15 cellular contexts compared by ENCODE assay signal in genomic region chr11:63779044-63779443, GRCh38.
"Had no signal": no experiment of that assay in that cellular context is flagged by ENCODE, and none has a peak within 500 bp of the region (broad histone marks: within the 10 kb centered on the region; RNA-seq: fewer than 3 reads in every experiment).

No MANE protein-coding gene starts in this region.

- H3K27ac ChIP-seq: coronary artery, gastroesophageal sphincter, lower lobe of right lung, pancreas, sigmoid colon, VCaP had no signal

- H3K4me1 ChIP-seq: gastroesophageal sphincter, lower lobe of right lung, pancreas, sigmoid colon had no signal

- H3K27me3 ChIP-seq: gastroesophageal sphincter, pancreas, sigmoid colon had no signal

- H3K36me3 ChIP-seq: gastroesophageal sphincter, lower lobe of right lung, pancreas, sigmoid colon had no signal

- DNase-seq: activated CD4-positive, alpha-beta T cell treated with anti-CD3 and anti-CD28 coated beads for 1 hour; activated CD4-positive, alpha-beta T cell treated with anti-CD3 and anti-CD28 coated beads, Interleukin-2, amount 50 U/mL, for 4 hours; activated naive CD4-positive, alpha-beta T cell treated with anti-CD3 and anti-CD28 coated beads, Interleukin-2, amount 10 ng/mL, durations not matched to agents 7 days and 5 days; effector CD8-positive, alpha-beta T cell; left colon; lower lobe of right lung; naive thymus-derived CD4-positive, alpha-beta T cell; pancreas; sigmoid colon; stimulated activated CD4-positive, alpha-beta T cell treated with anti-CD3 and anti-CD28 coated beads, Interleukin-12 subunit alpha, Interleukin-12 subunit beta, amount 100 ng/mL, for 4 hours; T-helper 1 cell had no signal

- H3K9me3 ChIP-seq: gastroesophageal sphincter, lower lobe of right lung, pancreas, sigmoid colon had no signal

- ATAC-seq: gastroesophageal sphincter; left colon; lower lobe of right lung; naive thymus-derived CD4-positive, alpha-beta T cell; pancreas; stimulated activated effector memory CD8-positive, alpha-beta T cell treated with anti-CD3 and anti-CD28 coated beads, Interleukin-12 subunit alpha, Interleukin-12 subunit beta, amount 100 ng/mL, for 72 hours had no signal

- H3K4me3 ChIP-seq: coronary artery, gastroesophageal sphincter, lower lobe of right lung, pancreas, sigmoid colon had no signal
